Comparison of ENCODE assay signal across 8 cellular contexts in genomic region chr20:47785900-47786762, GRCh38. TPM values are rescaled to one million over a fixed set of nuclear protein-coding genes. Genes with fewer than 3 reads are reported as not detected.
A peak's percentile ranks its signal among the peaks of the same experiment; 100 is the strongest.
DNase-seq lines count a peak whose midpoint lies in the region; ATAC-seq and TF ChIP-seq lines count a peak whose summit lies in the region.

No MANE protein-coding gene starts in this region.

- no peaks in the 10 kb centered on the region for H3K36me3 Mint-ChIP-seq in activated CD4-positive, alpha-beta T cell treated with anti-CD3 and anti-CD28 coated beads, Interleukin-2, amount 10 ng/mL, durations not matched to agents 7 days and 5 days (ENCODE audit: low read depth)
- no peaks in the 10 kb centered on the region for H3K36me3 Mint-ChIP-seq in activated naive CD8-positive, alpha-beta T cell
- no peaks in the 10 kb centered on the region for H3K36me3 Mint-ChIP-seq in nephron progenitor cell (ENCODE audit: low read depth)

- ATAC-seq in GM18907 (IDR thresholded peaks at IDR 0.05; ENCODE audit: unreplicated experiment), result no peak
- ATAC-seq in GM21381 (IDR thresholded peaks at IDR 0.05; ENCODE audit: unreplicated experiment), result no peak

- CTCF ChIA-PET in activated CD4-positive, alpha-beta T cell treated with anti-CD3 and anti-CD28 coated beads, Interleukin-2, amount 10 ng/mL, durations not matched to agents 7 days and 5 days (lab: Charles Lee), result interaction anchor here (0.7 kb wide), 1 partner anchor 1016 kb away, joined by 3 read pairs; no protein-coding TSS in a partner anchor

- TF ChIP-seq CTCF in nephron progenitor cell (IDR thresholded peaks at IDR 0.05), result peak; percentile 60

- DNase-seq in activated CD4-positive, alpha-beta T cell treated with anti-CD3 and anti-CD28 coated beads, Interleukin-2, amount 10 ng/mL, durations not matched to agents 7 days and 5 days, result peak; percentile 9
- DNase-seq in activated CD4-positive, alpha-beta T cell treated with anti-CD3 and anti-CD28 coated beads for 4 hours, result no peak
- DNase-seq in NCI-H128 (lab: John Stamatoyannopoulos, UW; ENCODE audit: unreplicated experiment), result peak; percentile 44
- DNase-seq in globus pallidus (ENCODE audit: low spot score), result peak; percentile 70
- peak; percentile 78 for DNase-seq in nephron progenitor cell

- POLR2A ChIA-PET in activated CD4-positive, alpha-beta T cell treated with anti-CD3 and anti-CD28 coated beads, Interleukin-2, amount 10 ng/mL, durations not matched to agents 7 days and 5 days (lab: Charles Lee), result no interaction called here

- H3K4me3 Mint-ChIP-seq in activated CD4-positive, alpha-beta T cell treated with anti-CD3 and anti-CD28 coated beads, Interleukin-2, amount 10 ng/mL, durations not matched to agents 7 days and 5 days, result peak overlapping the region; percentile 51
- peak overlapping the region; percentile 84 for H3K4me3 Mint-ChIP-seq in activated naive CD8-positive, alpha-beta T cell
- peak overlapping the region; percentile 93 for H3K4me3 Mint-ChIP-seq in nephron progenitor cell

- peaks cover 11% of the 10 kb centered on the region for H3K4me1 Mint-ChIP-seq in activated CD4-positive, alpha-beta T cell treated with anti-CD3 and anti-CD28 coated beads, Interleukin-2, amount 10 ng/mL, durations not matched to agents 7 days and 5 days
- peaks cover 19% of the 10 kb centered on the region for H3K4me1 Mint-ChIP-seq in activated naive CD8-positive, alpha-beta T cell (ENCODE audit: low read depth)
- H3K4me1 Mint-ChIP-seq in nephron progenitor cell, result peaks cover 77% of the 10 kb centered on the region

- no peaks in the 10 kb centered on the region for H3K9me3 Mint-ChIP-seq in activated CD4-positive, alpha-beta T cell treated with anti-CD3 and anti-CD28 coated beads, Interleukin-2, amount 10 ng/mL, durations not matched to agents 7 days and 5 days
- H3K9me3 Mint-ChIP-seq in activated naive CD8-positive, alpha-beta T cell (ENCODE audit: low read depth), result no peaks in the 10 kb centered on the region
- no peaks in the 10 kb centered on the region for H3K9me3 Mint-ChIP-seq in nephron progenitor cell

- H3K27ac Mint-ChIP-seq in activated CD4-positive, alpha-beta T cell treated with anti-CD3 and anti-CD28 coated beads, Interleukin-2, amount 10 ng/mL, durations not matched to agents 7 days and 5 days, result no peak overlapping the region
- no peak overlapping the region for H3K27ac Mint-ChIP-seq in activated naive CD8-positive, alpha-beta T cell
- H3K27ac Mint-ChIP-seq in nephron progenitor cell, result peak overlapping the region; percentile 99

- H3K27me3 Mint-ChIP-seq in activated CD4-positive, alpha-beta T cell treated with anti-CD3 and anti-CD28 coated beads, Interleukin-2, amount 10 ng/mL, durations not matched to agents 7 days and 5 days, result peaks cover 62% of the 10 kb centered on the region
- H3K27me3 Mint-ChIP-seq in activated naive CD8-positive, alpha-beta T cell, result peaks cover 34% of the 10 kb centered on the region
- H3K27me3 Mint-ChIP-seq in nephron progenitor cell (ENCODE audit: low read depth, poor library complexity), result peaks cover 12% of the 10 kb centered on the region

RNA-seq across cellular contexts. Expression of gene SULF2, which starts 0.8 kb away (rescaled TPM):
- total RNA-seq in activated CD4-positive, alpha-beta T cell treated with anti-CD3 and anti-CD28 coated beads, Interleukin-2, amount 10 ng/mL, durations not matched to agents 7 days and 5 days, result under 1 TPM; 0.37 to 0.69 TPM

Comparison
In these comparisons a context has a peak if more than half of its experiments do, and no peak if none do; other contexts are left out.
1. DNase-seq: peak in activated CD4-positive, alpha-beta T cell treated with anti-CD3 and anti-CD28 coated beads, Interleukin-2, amount 10 ng/mL, durations not matched to agents 7 days and 5 days (single experiment), NCI-H128 (single experiment), globus pallidus (single experiment) and nephron progenitor cell (single experiment); none in activated CD4-positive, alpha-beta T cell treated with anti-CD3 and anti-CD28 coated beads for 4 hours (0 of 2).
2. Peak in every context shown above with its lines, with median percentiles within 50 percentile points of each other: H3K4me3 Mint-ChIP-seq.